25 cellular contexts compared by ENCODE assay signal in genomic region chr2:204362603-204363002, GRCh38.
"Had no signal": no experiment of that assay in that cellular context is flagged by ENCODE, and none has a peak within 500 bp of the region (broad histone marks: within the 10 kb centered on the region; RNA-seq: fewer than 3 reads in every experiment).

No MANE protein-coding gene starts in this region.

- H3K4me1 ChIP-seq: colonic mucosa, esophagus squamous epithelium, gastrocnemius medialis, heart right ventricle, left lung, lower lobe of right lung had no signal

- DNase-seq: colonic mucosa; cortex of kidney; effector CD8-positive, alpha-beta T cell; effector memory CD8-positive, alpha-beta T cell; endodermal cell; erythroblast; esophagus squamous epithelium; foreskin fibroblast; foreskin melanocyte; gastrocnemius medialis; glutamatergic neuron; head of caudate nucleus; heart right ventricle; hippocampal formation; left cardiac atrium; left lung; left ventricle myocardium superior; lower lobe of right lung; mesendoderm; midbrain; naive thymus-derived CD4-positive, alpha-beta T cell had no signal

- H3K9me3 ChIP-seq: colonic mucosa, esophagus squamous epithelium, gastrocnemius medialis, heart right ventricle, left lung, lower lobe of right lung had no signal

- H3K4me3 Mint-ChIP-seq: dendritic cell treated with granulocyte-macrophage colony-stimulating factor and Interleukin-4, amounts not matched to agents 40 ng/mL and 50 ng/mL, for 4 days; effector memory CD8-positive, alpha-beta T cell; endodermal cell; memory B cell; naive thymus-derived CD4-positive, alpha-beta T cell had no signal

- H3K27ac Mint-ChIP-seq: dendritic cell treated with granulocyte-macrophage colony-stimulating factor and Interleukin-4, amounts not matched to agents 40 ng/mL and 50 ng/mL, for 4 days; effector memory CD8-positive, alpha-beta T cell; endodermal cell; memory B cell; naive thymus-derived CD4-positive, alpha-beta T cell had no signal

- H3K36me3 Mint-ChIP-seq: memory B cell; naive thymus-derived CD4-positive, alpha-beta T cell had no signal

- H3K4me1 Mint-ChIP-seq: memory B cell had no signal

- H3K27me3 ChIP-seq: colonic mucosa, esophagus squamous epithelium, gastrocnemius medialis, heart right ventricle, left lung had no signal

- ATAC-seq: effector memory CD8-positive, alpha-beta T cell; esophagus mucosa; gastrocnemius medialis; heart right ventricle; left cardiac atrium; left lung; left ventricle myocardium superior; lower lobe of right lung; naive thymus-derived CD4-positive, alpha-beta T cell had no signal

- H3K36me3 ChIP-seq: colonic mucosa, esophagus squamous epithelium, gastrocnemius medialis, heart right ventricle, left lung, lower lobe of right lung had no signal

- H3K27me3 Mint-ChIP-seq: dendritic cell treated with granulocyte-macrophage colony-stimulating factor and Interleukin-4, amounts not matched to agents 40 ng/mL and 50 ng/mL, for 4 days; memory B cell had no signal

- H3K4me3 ChIP-seq: colonic mucosa, esophagus squamous epithelium, gastrocnemius medialis, heart right ventricle, left lung, lower lobe of right lung had no signal

- H3K27ac ChIP-seq: colonic mucosa, epithelial cell of prostate, esophagus squamous epithelium, gastrocnemius medialis, heart right ventricle, left lung, lower lobe of right lung had no signal

- H3K9me3 Mint-ChIP-seq: dendritic cell treated with granulocyte-macrophage colony-stimulating factor and Interleukin-4, amounts not matched to agents 40 ng/mL and 50 ng/mL, for 4 days; effector memory CD8-positive, alpha-beta T cell; endodermal cell; memory B cell; naive thymus-derived CD4-positive, alpha-beta T cell had no signal
